In the genomic region with DNA sequence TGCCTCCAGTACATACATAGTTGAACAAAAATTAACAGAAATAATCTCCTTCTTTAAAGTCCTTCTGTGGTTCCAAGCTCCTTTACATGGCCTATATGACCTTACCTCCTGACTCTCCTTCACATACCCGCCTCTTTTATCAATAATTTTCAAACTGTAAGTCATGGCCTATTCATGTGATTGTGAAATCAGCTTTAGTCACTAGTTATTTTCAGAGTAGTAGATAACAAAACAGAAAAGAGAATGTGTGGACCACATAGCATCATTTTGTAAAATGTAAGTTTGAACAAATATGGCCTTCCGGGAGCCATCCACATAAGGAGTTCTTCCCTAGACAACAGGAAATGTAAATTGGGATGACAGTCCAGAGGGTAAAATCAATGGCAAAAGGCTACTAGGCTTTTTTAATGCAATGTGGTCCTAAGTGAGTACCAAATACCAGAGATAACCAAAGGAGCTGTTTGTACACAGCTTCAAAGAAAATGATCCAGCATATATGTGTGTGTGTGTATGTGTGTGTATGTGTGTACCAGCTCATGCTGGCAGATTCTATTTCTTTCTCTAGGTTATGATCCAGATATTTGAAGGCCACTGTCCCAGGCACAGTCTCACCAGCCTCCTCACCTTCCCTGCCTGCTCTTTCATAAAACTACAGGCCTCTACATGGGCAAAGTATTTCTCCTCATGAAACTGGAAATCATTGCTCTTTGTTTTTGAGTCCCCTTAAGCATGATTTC, we compare ENCODE assay signal across 25 cellular contexts. TPM values are rescaled to one million over a fixed set of nuclear protein-coding genes. Genes with fewer than 3 reads are reported as not detected.
A peak's percentile ranks its signal among the peaks of the same experiment; 100 is the strongest.
DNase-seq lines count a peak whose midpoint lies in the region; ATAC-seq and TF ChIP-seq lines count a peak whose summit lies in the region.
"Had no signal": no experiment of that assay in that cellular context is flagged by ENCODE, and none has a peak within 500 bp of the region (broad histone marks: within the 10 kb centered on the region; RNA-seq: fewer than 3 reads in every experiment).

No MANE protein-coding gene starts in this region.

- H3K9me3 Mint-ChIP-seq in activated T-helper 17 cell treated with anti-CD3 and anti-CD28 coated beads, Interleukin-2, amount 50 U/mL, for 72 hours: no peaks in the 10 kb centered on the region
- no peaks in the 10 kb centered on the region for H3K9me3 Mint-ChIP-seq in activated naive CD4-positive, alpha-beta T cell treated with anti-CD3 and anti-CD28 coated beads for 36 hours
- H3K9me3 Mint-ChIP-seq: neural progenitor cell had no signal

- no peak overlapping the region for H2BK20ac ChIP-seq in IMR-90 (ENCODE audit: low read depth, low read length)

- no TSS peak for BruUV-seq in IMR-90 (replicated peaks; lab: Mats Ljungman, UMichigan)

- no peaks in the 10 kb centered on the region for H3K9me3 ChIP-seq in IMR-90 (ENCODE audit: control insufficient read depth, insufficient read depth, low read length)
- H3K9me3 ChIP-seq: BLaER1 treated with 17β-estradiol and CSF1 and Interleukin-3, amounts not matched to agents 10 nM and 100 nM; MG63; sigmoid colon; tibial nerve had no signal

- H3K36me3 Mint-ChIP-seq in activated T-helper 17 cell treated with anti-CD3 and anti-CD28 coated beads, Interleukin-2, amount 50 U/mL, for 72 hours (ENCODE audit: low read depth): peaks cover 23% of the 10 kb centered on the region
- peaks cover 5% of the 10 kb centered on the region for H3K36me3 Mint-ChIP-seq in activated naive CD4-positive, alpha-beta T cell treated with anti-CD3 and anti-CD28 coated beads for 36 hours (ENCODE audit: low read depth)
- H3K36me3 Mint-ChIP-seq: neural progenitor cell had no signal

- H2AK9ac ChIP-seq in IMR-90 (replicated peaks; ENCODE audit: low read depth, low read length, poor library complexity): no peak overlapping the region

- WGBS in IMR-90 (ENCODE audit: extremely low coverage in 2 of 2, insufficient read length in 1 of 2), 2 experiments: no CpG with 5 or more reads among the region's 2 CpGs

- TF ChIP-seq RAD21 in IMR-90 (IDR thresholded peaks at IDR 0.05; ENCODE audit: low read length): no peak

- no peak overlapping the region for H3K4me2 ChIP-seq in IMR-90 (ENCODE audit: low read depth, low read length)
- H3K4me2 ChIP-seq: BLaER1 treated with 17β-estradiol and CSF1 and Interleukin-3, amounts not matched to agents 10 nM and 100 nM; neural progenitor cell had no signal

- no peak for TF ChIP-seq CTCF in IMR-90 (conservative IDR thresholded peaks at IDR 0.05; ENCODE audit: low read depth, low read length)
- TF ChIP-seq CTCF in fibroblast of the aortic adventitia (IDR thresholded peaks at IDR 0.05; ENCODE audit: insufficient read depth, low read length): no peak
- no peak for TF ChIP-seq CTCF in dorsolateral prefrontal cortex (IDR thresholded peaks at IDR 0.05 in 54 of 56, conservative IDR thresholded peaks at IDR 0.05 in 2 of 56; ENCODE audit: low read depth in 1 of 56, partially characterized antibody in 56 of 56)

- peaks cover 3% of the 10 kb centered on the region; the same call in 1 of the 2 replicates for H3K4me1 ChIP-seq in IMR-90 (ENCODE audit: control insufficient read depth, insufficient read depth, low read length)
- H3K4me1 ChIP-seq: BLaER1 treated with 17β-estradiol and CSF1 and Interleukin-3, amounts not matched to agents 10 nM and 100 nM; neural progenitor cell; sigmoid colon; tibial nerve had no signal

- peak overlapping the region in 1 of 2 experiments; percentile 0; a peak in 1 of 4 replicates for H4K8ac ChIP-seq in IMR-90 (ENCODE audit: low read depth in 2 of 2, low read length in 2 of 2)

- H3K23ac ChIP-seq in IMR-90 (ENCODE audit: low read depth, low read length): no peak overlapping the region

- H3K27ac Mint-ChIP-seq in activated T-helper 17 cell treated with anti-CD3 and anti-CD28 coated beads, Interleukin-2, amount 50 U/mL, for 72 hours: peak overlapping the region; percentile 65
- no peak overlapping the region for H3K27ac Mint-ChIP-seq in activated naive CD4-positive, alpha-beta T cell treated with anti-CD3 and anti-CD28 coated beads for 36 hours
- H3K27ac Mint-ChIP-seq: neural progenitor cell had no signal

- H3K79me1 ChIP-seq in IMR-90 (ENCODE audit: low read depth in 1 of 2, low read length in 2 of 2): peaks cover 6 to 12% of the 10 kb centered on the region in 2 experiments

- H3K4me3 Mint-ChIP-seq in activated T-helper 17 cell treated with anti-CD3 and anti-CD28 coated beads, Interleukin-2, amount 50 U/mL, for 72 hours: no peak overlapping the region
- H3K4me3 Mint-ChIP-seq in activated naive CD4-positive, alpha-beta T cell treated with anti-CD3 and anti-CD28 coated beads for 36 hours: no peak overlapping the region
- H3K4me3 Mint-ChIP-seq: neural progenitor cell had no signal

- in situ Hi-C loops in IMR-90 (cut with MboI; ENCODE audit: low sequenced_read_pairs): no loop called here

- H3K27ac ChIP-seq in IMR-90 (ENCODE audit: insufficient read depth, low read length) (no peak overlapping the region), dorsolateral prefrontal cortex (no peak overlapping the region)
- H3K27ac ChIP-seq: BLaER1 treated with 17β-estradiol and CSF1 and Interleukin-3, amounts not matched to agents 10 nM and 100 nM; cardiac muscle cell; neural progenitor cell; sigmoid colon; tibial nerve had no signal

- no peak overlapping the region for H2AK5ac ChIP-seq in IMR-90 (ENCODE audit: low read depth, low read length)

- H3K9me1 ChIP-seq in IMR-90 (ENCODE audit: insufficient read depth, low read length): peaks cover 6% of the 10 kb centered on the region

- CTCF ChIA-PET in IMR-90 (lab: Yijun Ruan, JAX): interaction anchor here (1.1 kb wide), 1 partner anchor 9 kb away, joined by 4 read pairs; no protein-coding TSS in a partner anchor
- CTCF ChIA-PET in activated naive CD4-positive, alpha-beta T cell treated with anti-CD3 and anti-CD28 coated beads for 36 hours (lab: Charles Lee): interaction anchor here (0.6 to 1.4 kb wide), 5 partner anchors 7 to 109 kb away, joined by 3 to 5 read pairs (median 4); a partner anchor contains a TSS

- TF ChIP-seq POLR2A in IMR-90 (IDR thresholded peaks at IDR 0.05; ENCODE audit: low read depth, low read length): no peak

- peaks cover 11% of the 10 kb centered on the region for H3K36me3 ChIP-seq in IMR-90 (ENCODE audit: control insufficient read depth, insufficient read depth, low read length)
- H3K36me3 ChIP-seq: cardiac muscle cell, neural progenitor cell, tibial nerve had no signal

- no peak overlapping the region for H2BK120ac ChIP-seq in IMR-90 (ENCODE audit: low read depth, low read length)

- no peaks in the 10 kb centered on the region for H4K20me1 ChIP-seq in IMR-90 (ENCODE audit: insufficient read depth, low read length)
- H4K20me1 ChIP-seq: BLaER1 treated with 17β-estradiol and CSF1 and Interleukin-3, amounts not matched to agents 10 nM and 100 nM had no signal

- ATAC-seq in Right ventricle myocardium superior (ENCODE audit: poor library complexity) (peak; percentile 24), Right ventricle myocardium inferior (no peak), IMR-90 (ENCODE audit: low read depth) (peak; percentile 18; the same call in 1 of the 2 replicates)
- no peak for ATAC-seq in activated T-helper 17 cell treated with anti-CD3 and anti-CD28 coated beads, Interleukin-2, amount 50 U/mL, for 72 hours (replicated peaks)

- H3K4me1 Mint-ChIP-seq in activated T-helper 17 cell treated with anti-CD3 and anti-CD28 coated beads, Interleukin-2, amount 50 U/mL, for 72 hours: no peaks in the 10 kb centered on the region
- no peaks in the 10 kb centered on the region for H3K4me1 Mint-ChIP-seq in activated naive CD4-positive, alpha-beta T cell treated with anti-CD3 and anti-CD28 coated beads for 36 hours (ENCODE audit: low read depth)
- H3K4me1 Mint-ChIP-seq: neural progenitor cell had no signal

- no peak overlapping the region for H3K9ac ChIP-seq in IMR-90 (ENCODE audit: low read depth, low read length)
- H3K9ac ChIP-seq: BLaER1 treated with 17β-estradiol and CSF1 and Interleukin-3, amounts not matched to agents 10 nM and 100 nM; neural progenitor cell had no signal

- dilution Hi-C loops in IMR-90 (cut with HindIII; ENCODE audit: low sequenced_read_pairs, unreplicated experiment): no loop called here

- intact Hi-C loops in Right ventricle myocardium superior (cut with DNase I): no loop called here
- intact Hi-C loops in Right ventricle myocardium inferior (cut with DNase I): no loop called here
- intact Hi-C loops in IMR-90 (cut with micrococcal nuclease): no loop called here
- intact Hi-C loops in head of caudate nucleus (cut with DNase I): no loop called here
- intact Hi-C loops in dorsolateral prefrontal cortex (cut with DNase I): no loop called here
- intact Hi-C loops in activated naive CD4-positive, alpha-beta T cell treated with anti-CD3 and anti-CD28 coated beads for 36 hours (cut with micrococcal nuclease): no loop called here

- no peak overlapping the region for H2BK15ac ChIP-seq in IMR-90 (ENCODE audit: low read depth, low read length)

- DNase-seq in Right ventricle myocardium superior: no peak
- DNase-seq in Right ventricle myocardium inferior (ENCODE audit: missing footprints): no peak
- peak; percentile 47 for DNase-seq in IMR-90
- peak; percentile 66 for DNase-seq in fibroblast of the aortic adventitia (ENCODE audit: low read depth)
- no peak for DNase-seq in head of caudate nucleus
- DNase-seq in dorsolateral prefrontal cortex: no peak
- no peak for DNase-seq in activated naive CD4-positive, alpha-beta T cell treated with anti-CD3 and anti-CD28 coated beads for 36 hours
- DNase-seq: activated CD4-positive, alpha-beta T cell treated with anti-CD3 and anti-CD28 coated beads, Interleukin-2, amount 50 U/mL, for 4 hours; activated CD8-positive, alpha-beta memory T cell treated with anti-CD3 and anti-CD28 coated beads, Interleukin-2, amount 50 U/mL, for 4 hours; activated effector memory CD4-positive, alpha-beta T cell treated with anti-CD3 and anti-CD28 coated beads, Interleukin-2, amount 50 U/mL, for 16 hours; amygdala; Calu3; glutamatergic neuron; MG63; NCI-H1694; NCI-H2171 treated with DMSO at 0.1 percent for 48 hours; NCI-H524 treated with DMSO at 0.1 percent for 48 hours; posterior cingulate gyrus; RPMI8226; sigmoid colon had no signal

- H3K4me3 ChIP-seq in IMR-90 (ENCODE audit: insufficient read depth, low read depth, low read length) (no peak overlapping the region), fibroblast of the aortic adventitia (ENCODE audit: low read depth, low read length) (no peak overlapping the region), dorsolateral prefrontal cortex (no peak overlapping the region)
- H3K4me3 ChIP-seq: BLaER1 treated with 17β-estradiol and CSF1 and Interleukin-3, amounts not matched to agents 10 nM and 100 nM; cardiac muscle cell; MG63; neural progenitor cell; sigmoid colon; tibial nerve had no signal

- no peak overlapping the region for H3K56ac ChIP-seq in IMR-90 (ENCODE audit: extremely low read depth, insufficient read depth, low read length)

- H3K27me3 ChIP-seq in IMR-90 (ENCODE audit: control insufficient read depth, insufficient read depth, low read length): no peaks in the 10 kb centered on the region
- H3K27me3 ChIP-seq in dorsolateral prefrontal cortex: no peaks in the 10 kb centered on the region
- H3K27me3 ChIP-seq: BLaER1 treated with 17β-estradiol and CSF1 and Interleukin-3, amounts not matched to agents 10 nM and 100 nM; cardiac muscle cell; MG63; sigmoid colon; tibial nerve had no signal

- H3K18ac ChIP-seq in IMR-90 (ENCODE audit: low read depth, low read length): no peak overlapping the region

- H2BK5ac ChIP-seq in IMR-90 (ENCODE audit: low read depth, low read length, poor library complexity, severe bottlenecking): no peak overlapping the region

- no peak overlapping the region for H3K14ac ChIP-seq in IMR-90 (replicated peaks; ENCODE audit: low read depth, low read length)

- no peak overlapping the region for H4K5ac ChIP-seq in IMR-90 (ENCODE audit: low read depth, low read length)

- POLR2A ChIA-PET in IMR-90 (lab: Charles Lee; ENCODE audit: unreplicated experiment): no interaction called here

- H2AFZ ChIP-seq in IMR-90 (replicated peaks; ENCODE audit: low read length, poor library complexity): no peak overlapping the region
- H2AFZ ChIP-seq: neural progenitor cell had no signal

- H4K91ac ChIP-seq in IMR-90 (ENCODE audit: insufficient read depth, low read depth, low read length): no peak overlapping the region

- H3K27me3 Mint-ChIP-seq in activated T-helper 17 cell treated with anti-CD3 and anti-CD28 coated beads, Interleukin-2, amount 50 U/mL, for 72 hours: no peaks in the 10 kb centered on the region
- no peaks in the 10 kb centered on the region for H3K27me3 Mint-ChIP-seq in activated naive CD4-positive, alpha-beta T cell treated with anti-CD3 and anti-CD28 coated beads for 36 hours (ENCODE audit: low read depth)

- H3K4ac ChIP-seq in IMR-90 (ENCODE audit: low read depth, low read length): no peak overlapping the region

RNA-seq across cellular contexts. Expression of a gene that starts 12.3 kb away (rescaled TPM):
- 13.6 TPM for total RNA-seq in Right ventricle myocardium superior
- 14.3 TPM for total RNA-seq in Right ventricle myocardium inferior
- total RNA-seq in IMR-90 (2012; rRNA removed): 5.4 and 16.4 TPM in 2 replicates
- 9.5 and 10.6 TPM in 2 replicates for polyA plus RNA-seq in IMR-90 (2012; rRNA removed)
- 1.3 and 2.1 TPM in 2 replicates for polyA plus RNA-seq in IMR-90 (2012; cell fraction: cytosol; rRNA removed)
- 2.5 and 20.4 TPM in 2 replicates for polyA plus RNA-seq in IMR-90 (2012; cell fraction: nucleus; rRNA removed; ENCODE audit: low replicate concordance)
- 10 to 100 TPM; 27.9 to 31.4 TPM for total RNA-seq in activated T-helper 17 cell treated with anti-CD3 and anti-CD28 coated beads, Interleukin-2, amount 50 U/mL, for 72 hours
- total RNA-seq in fibroblast of the aortic adventitia (ENCODE audit: low replicate concordance): 20.0 and 31.6 TPM in 2 replicates
- total RNA-seq in dorsolateral prefrontal cortex: 10 to 100 TPM; 23.1 to 48.5 (median 32.7) TPM
- 10 to 100 TPM; 21.6 to 25.3 TPM for total RNA-seq in activated naive CD4-positive, alpha-beta T cell treated with anti-CD3 and anti-CD28 coated beads for 36 hours

Comparison
In these comparisons a context has a peak if more than half of its experiments do, and no peak if none do; other contexts are left out.
1. ATAC-seq: peak in Right ventricle myocardium superior (single experiment) and IMR-90 (single experiment); none in Right ventricle myocardium inferior (single experiment) and activated T-helper 17 cell treated with anti-CD3 and anti-CD28 coated beads, Interleukin-2, amount 50 U/mL, for 72 hours (single experiment).
2. DNase-seq: peak in IMR-90 (single experiment) and fibroblast of the aortic adventitia (single experiment); none in Right ventricle myocardium superior (single experiment), Right ventricle myocardium inferior (single experiment), head of caudate nucleus (0 of 42), dorsolateral prefrontal cortex (0 of 10) and activated naive CD4-positive, alpha-beta T cell treated with anti-CD3 and anti-CD28 coated beads for 36 hours (single experiment).